In genomic region chr10:28533571-28534304, GRCh38 we compare ENCODE assay signal across 1 cellular context.
TF ChIP-seq lines count a peak whose summit lies in the region.

No MANE protein-coding gene starts in this region.

TF ChIP-seq in GM12878, 131 proteins besides CTCF, POLR2A, EP300 and RAD21 (continued from another document):
- TF ChIP-seq ZBTB4 (CRISPR knock-in tag; IDR thresholded peaks at IDR 0.05) (no peak), ETV6 (conservative IDR thresholded peaks at IDR 0.05 in 1 of 2, IDR thresholded peaks at IDR 0.05 in 1 of 2; ENCODE audit: borderline replicate concordance in 1 of 2, low read depth in 1 of 2) (no peak), BACH1 (IDR thresholded peaks at IDR 0.05; ENCODE audit: borderline replicate concordance) (peak; percentile 71; the same call in 1 of the 2 replicates), MLLT1 (IDR thresholded peaks at IDR 0.05) (peak; percentile 52), IKZF2 (IDR thresholded peaks at IDR 0.05) (peak in 1 of 2 experiments; percentile 11; a peak in 1 of 4 replicates), ZBED1 (IDR thresholded peaks at IDR 0.05; ENCODE audit: borderline replicate concordance) (peak; percentile 82), YY1 (IDR thresholded peaks at IDR 0.05; ENCODE audit: low read depth, low read length) (peak; percentile 46; the same call in 1 of the 2 replicates), JUNB (IDR thresholded peaks at IDR 0.05) (no peak), SMARCA5 (IDR thresholded peaks at IDR 0.05) (peak; percentile 40; the same call in 1 of the 2 replicates), CHD2 (IDR thresholded peaks at IDR 0.05; ENCODE audit: borderline replicate concordance, low read depth, low read length) (peak; percentile 72; the same call in 1 of the 2 replicates), KAT2A (conservative IDR thresholded peaks at IDR 0.05; ENCODE audit: control insufficient read depth, low read depth, low read length) (no peak), PKNOX1 (IDR thresholded peaks at IDR 0.05) (no peak), GATAD2B (conservative IDR thresholded peaks at IDR 0.05; ENCODE audit: low read depth) (0 out of 2 replicates have a peak, but pooled peaks have one; percentile 26), HDGF (IDR thresholded peaks at IDR 0.05) (peak; percentile 64; the same call in 1 of the 2 replicates), NBN (IDR thresholded peaks at IDR 0.05) (0 out of 2 replicates have a peak, but pooled peaks have one; percentile 36), TBL1XR1 (IDR thresholded peaks at IDR 0.05; ENCODE audit: low read depth, low read length) (no peak), ZNF384 (IDR thresholded peaks at IDR 0.05; ENCODE audit: borderline replicate concordance, low read depth, low read length) (no peak), NR2C1 (IDR thresholded peaks at IDR 0.05) (0 out of 2 replicates have a peak, but pooled peaks have one; percentile 12), RCOR1 (conservative IDR thresholded peaks at IDR 0.05; ENCODE audit: low read depth, low read length) (no peak)
- TF ChIP-seq, protein P1, sequence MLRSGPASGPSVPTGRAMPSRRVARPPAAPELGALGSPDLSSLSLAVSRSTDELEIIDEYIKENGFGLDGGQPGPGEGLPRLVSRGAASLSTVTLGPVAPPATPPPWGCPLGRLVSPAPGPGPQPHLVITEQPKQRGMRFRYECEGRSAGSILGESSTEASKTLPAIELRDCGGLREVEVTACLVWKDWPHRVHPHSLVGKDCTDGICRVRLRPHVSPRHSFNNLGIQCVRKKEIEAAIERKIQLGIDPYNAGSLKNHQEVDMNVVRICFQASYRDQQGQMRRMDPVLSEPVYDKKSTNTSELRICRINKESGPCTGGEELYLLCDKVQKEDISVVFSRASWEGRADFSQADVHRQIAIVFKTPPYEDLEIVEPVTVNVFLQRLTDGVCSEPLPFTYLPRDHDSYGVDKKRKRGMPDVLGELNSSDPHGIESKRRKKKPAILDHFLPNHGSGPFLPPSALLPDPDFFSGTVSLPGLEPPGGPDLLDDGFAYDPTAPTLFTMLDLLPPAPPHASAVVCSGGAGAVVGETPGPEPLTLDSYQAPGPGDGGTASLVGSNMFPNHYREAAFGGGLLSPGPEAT (IDR thresholded peaks at IDR 0.05; ENCODE audit: low read depth) = peak; percentile 32; the same call in 1 of the 2 replicates
- TF ChIP-seq, protein P2, sequence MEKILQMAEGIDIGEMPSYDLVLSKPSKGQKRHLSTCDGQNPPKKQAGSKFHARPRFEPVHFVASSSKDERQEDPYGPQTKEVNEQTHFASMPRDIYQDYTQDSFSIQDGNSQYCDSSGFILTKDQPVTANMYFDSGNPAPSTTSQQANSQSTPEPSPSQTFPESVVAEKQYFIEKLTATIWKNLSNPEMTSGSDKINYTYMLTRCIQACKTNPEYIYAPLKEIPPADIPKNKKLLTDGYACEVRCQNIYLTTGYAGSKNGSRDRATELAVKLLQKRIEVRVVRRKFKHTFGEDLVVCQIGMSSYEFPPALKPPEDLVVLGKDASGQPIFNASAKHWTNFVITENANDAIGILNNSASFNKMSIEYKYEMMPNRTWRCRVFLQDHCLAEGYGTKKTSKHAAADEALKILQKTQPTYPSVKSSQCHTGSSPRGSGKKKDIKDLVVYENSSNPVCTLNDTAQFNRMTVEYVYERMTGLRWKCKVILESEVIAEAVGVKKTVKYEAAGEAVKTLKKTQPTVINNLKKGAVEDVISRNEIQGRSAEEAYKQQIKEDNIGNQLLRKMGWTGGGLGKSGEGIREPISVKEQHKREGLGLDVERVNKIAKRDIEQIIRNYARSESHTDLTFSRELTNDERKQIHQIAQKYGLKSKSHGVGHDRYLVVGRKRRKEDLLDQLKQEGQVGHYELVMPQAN (conservative IDR thresholded peaks at IDR 0.05) = peak; percentile 57; the same call in 1 of the 2 replicates
- TF ChIP-seq, protein P3, sequence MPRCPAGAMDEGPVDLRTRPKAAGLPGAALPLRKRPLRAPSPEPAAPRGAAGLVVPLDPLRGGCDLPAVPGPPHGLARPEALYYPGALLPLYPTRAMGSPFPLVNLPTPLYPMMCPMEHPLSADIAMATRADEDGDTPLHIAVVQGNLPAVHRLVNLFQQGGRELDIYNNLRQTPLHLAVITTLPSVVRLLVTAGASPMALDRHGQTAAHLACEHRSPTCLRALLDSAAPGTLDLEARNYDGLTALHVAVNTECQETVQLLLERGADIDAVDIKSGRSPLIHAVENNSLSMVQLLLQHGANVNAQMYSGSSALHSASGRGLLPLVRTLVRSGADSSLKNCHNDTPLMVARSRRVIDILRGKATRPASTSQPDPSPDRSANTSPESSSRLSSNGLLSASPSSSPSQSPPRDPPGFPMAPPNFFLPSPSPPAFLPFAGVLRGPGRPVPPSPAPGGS (IDR thresholded peaks at IDR 0.05; ENCODE audit: borderline replicate concordance, insufficient read depth, low read depth, low read length, poor library complexity, severe bottlenecking) = no peak
